ENCODE assay signal across 8 cellular contexts in the genomic region with DNA sequence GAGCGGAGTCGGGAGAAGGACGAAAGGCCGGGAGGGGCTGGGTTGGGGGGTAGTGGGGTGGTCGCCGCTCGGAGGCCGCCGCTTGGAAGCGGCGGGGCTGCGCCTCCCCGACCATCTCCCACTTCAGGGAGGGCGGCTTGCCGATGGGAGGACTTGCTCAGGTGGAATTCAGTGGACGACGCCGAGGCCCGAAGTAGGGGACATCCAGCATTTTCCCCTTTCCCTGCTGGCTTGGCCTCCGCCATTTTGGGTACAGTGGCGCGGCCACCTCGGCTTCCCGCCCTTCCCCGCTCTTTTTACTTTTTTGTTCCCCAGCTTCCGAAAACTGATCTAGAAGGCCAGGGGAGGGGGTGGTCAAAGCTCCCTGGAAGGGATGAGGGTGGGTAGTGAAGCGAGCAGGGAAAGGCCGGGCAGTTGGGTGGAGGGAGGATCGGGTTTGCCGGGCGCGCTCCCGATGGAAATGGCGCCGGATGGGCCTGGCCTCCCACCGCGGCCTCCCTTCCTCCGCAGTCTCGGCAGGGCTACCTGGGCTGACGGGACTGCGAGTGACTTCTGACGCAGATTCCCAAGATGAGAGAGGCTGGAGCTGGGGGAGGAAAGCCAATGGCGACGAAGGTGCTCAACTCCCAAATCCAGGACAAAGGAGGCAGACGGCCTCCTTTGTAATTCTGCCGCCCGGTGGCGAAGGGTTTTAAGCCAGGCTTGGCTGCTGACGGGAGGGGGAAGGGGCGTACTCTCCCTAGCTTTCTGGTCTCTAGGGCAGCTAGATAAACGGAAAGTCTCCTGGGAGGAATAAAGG. TPM values are rescaled to one million over a fixed set of nuclear protein-coding genes. Genes with fewer than 3 reads are reported as not detected.
DNase-seq lines count a peak whose midpoint lies in the region; ATAC-seq and TF ChIP-seq lines count a peak whose summit lies in the region.

A gene (minus strand): TSS at position 670 of the 799 bp plus-strand sequence. CDS start 26,084 bp downstream, outside the sequence.

- peak within 1 kb of the TSS; percentile 99 for H3K4me3 Mint-ChIP-seq in activated naive CD8-positive, alpha-beta T cell treated with anti-CD3 and anti-CD28 coated beads for 36 hours

- in situ Hi-C loops in SK-MEL-5 (cut with HindIII; ENCODE audit: low pct_unique_long_range_greater_than_20kb, low sequenced_read_pairs) = no loop called here

- peaks cover 7% of the 10 kb centered on the region for H3K27me3 Mint-ChIP-seq in activated naive CD8-positive, alpha-beta T cell treated with anti-CD3 and anti-CD28 coated beads for 36 hours

- peaks cover 67% of the 10 kb centered on the region for H3K79me2 ChIP-seq in DOHH2 (ENCODE audit: control insufficient read depth, low read length)

- intact Hi-C loops in Right ventricle myocardium superior (cut with DNase I) = no loop called here
- intact Hi-C loops in ovary (cut with DNase I) = loop anchor here in 2 of 4 donors (10.0 kb wide), 3 partner anchors 118 to 488 kb away; a partner anchor contains a TSS

- peak within 1 kb of the TSS; percentile 100 for H3K27ac Mint-ChIP-seq in activated naive CD8-positive, alpha-beta T cell treated with anti-CD3 and anti-CD28 coated beads for 36 hours

- ATAC-seq in Right ventricle myocardium superior (ENCODE audit: poor library complexity) = peak; percentile 43
- ATAC-seq in thoracic aorta (ENCODE audit: insufficient number of reproducible peaks, low FRiP score, low read depth) = peak; percentile 0

- H3K36me3 ChIP-seq in DOHH2 (ENCODE audit: control insufficient read depth, low read length) = peaks cover 54% of the 10 kb centered on the region
- H3K36me3 ChIP-seq in ovary = no peaks in the 10 kb centered on the region
- H3K36me3 ChIP-seq in thoracic aorta = no peaks in the 10 kb centered on the region

- H3K9me2 ChIP-seq in DOHH2 (replicated peaks; ENCODE audit: control insufficient read depth, low read length) = no peaks in the 10 kb centered on the region

- DNase-seq in H4 (ENCODE audit: low spot score) = peak; percentile 73
- peak; percentile 82 for DNase-seq in M059J (ENCODE audit: low read depth)
- peak; percentile 76 for DNase-seq in SK-MEL-5 (ENCODE audit: low read depth, low spot score)
- peak; percentile 63 for DNase-seq in activated naive CD8-positive, alpha-beta T cell treated with anti-CD3 and anti-CD28 coated beads for 36 hours
- peak; percentile 78 for DNase-seq in Right ventricle myocardium superior
- DNase-seq in ovary = peak; percentile 73 to 80 (median 77)
- peak; percentile 28 for DNase-seq in thoracic aorta (ENCODE audit: low spot score)

- H3K36me3 Mint-ChIP-seq in activated naive CD8-positive, alpha-beta T cell treated with anti-CD3 and anti-CD28 coated beads for 36 hours = peaks cover 51% of the 10 kb centered on the region

- TF ChIP-seq CTCF in DOHH2 (IDR thresholded peaks at IDR 0.05; ENCODE audit: low read depth, low read length, poor library complexity, severe bottlenecking) (peak; percentile 62), ovary (IDR thresholded peaks at IDR 0.05) (peak; percentile 25 to 47 (median 46)), thoracic aorta (IDR thresholded peaks at IDR 0.05) (peak; percentile 31)

- peaks cover 47% of the 10 kb centered on the region for H3K4me1 Mint-ChIP-seq in activated naive CD8-positive, alpha-beta T cell treated with anti-CD3 and anti-CD28 coated beads for 36 hours

- TF ChIP-seq EP300 in ovary (IDR thresholded peaks at IDR 0.05) = no peak

- no peaks in the 10 kb centered on the region for H3K9me3 ChIP-seq in DOHH2 (ENCODE audit: control insufficient read depth, insufficient read depth, low read length)
- no peaks in the 10 kb centered on the region for H3K9me3 ChIP-seq in ovary
- no peaks in the 10 kb centered on the region for H3K9me3 ChIP-seq in thoracic aorta

- TF ChIP-seq POLR2A in ovary (IDR thresholded peaks at IDR 0.05) = peak; percentile 74

- H4K20me1 ChIP-seq in DOHH2 (ENCODE audit: control insufficient read depth, insufficient read depth, low read depth, low read length) = peaks cover 41% of the 10 kb centered on the region

- H3K27me3 ChIP-seq in DOHH2 (ENCODE audit: control insufficient read depth, low read length) (no peaks in the 10 kb centered on the region), ovary (no peaks in the 10 kb centered on the region), thoracic aorta (replicated peaks; ENCODE audit: insufficient read depth) (no peaks in the 10 kb centered on the region)

- H3K9me3 Mint-ChIP-seq in activated naive CD8-positive, alpha-beta T cell treated with anti-CD3 and anti-CD28 coated beads for 36 hours = peaks cover 3% of the 10 kb centered on the region

- peaks cover 71% of the 10 kb centered on the region for H3K4me1 ChIP-seq in DOHH2 (ENCODE audit: control insufficient read depth, low read length)
- H3K4me1 ChIP-seq in ovary (ENCODE audit: insufficient read depth) = peaks cover 13% of the 10 kb centered on the region
- H3K4me1 ChIP-seq in thoracic aorta (ENCODE audit: control insufficient read depth in 1 of 2, low read depth in 2 of 2) = peaks cover 27 to 47% of the 10 kb centered on the region in 2 donors

- H3K4me2 ChIP-seq in DOHH2 (ENCODE audit: low read length) = peak within 1 kb of the TSS; percentile 87

- peaks cover 20% of the 10 kb centered on the region; the same call in 1 of the 2 replicates for H3F3A ChIP-seq in DOHH2 (ENCODE audit: control insufficient read depth, insufficient read depth)

- H3K4me3 ChIP-seq in DOHH2 (ENCODE audit: low read length) (peak within 1 kb of the TSS; percentile 83), ovary (peak within 1 kb of the TSS; percentile 88), thoracic aorta (peak within 1 kb of the TSS; percentile 79)

- WGBS in ovary, 3 donors = 0% methylated on average over 50 to 51 of the region's 51 CpGs

- H3K27ac ChIP-seq in DOHH2 (ENCODE audit: low read depth, low read length) (peak within 1 kb of the TSS; percentile 87), ovary (peak within 1 kb of the TSS; percentile 89 to 94), thoracic aorta (peak within 1 kb of the TSS; percentile 99 to 100)

RNA-seq across cellular contexts. Expression of the gene that starts here (rescaled TPM):
- 2.3 and 3.1 TPM in 2 replicates for total RNA-seq in H4 (2014; rRNA removed; shearing (Covaris generic))
- 3.5 and 9.1 TPM in 2 replicates for total RNA-seq in M059J (2014; rRNA removed; shearing (Covaris generic))
- total RNA-seq in SK-MEL-5 (2014; rRNA removed; shearing (Covaris generic)) = 1.2 and 1.6 TPM in 2 replicates
- polyA plus RNA-seq in SK-MEL-5 (2015; cell fraction: cytosol; rRNA removed) = 0.92 and 1.2 TPM in 2 replicates
- polyA plus RNA-seq in SK-MEL-5 (2015; cell fraction: nucleus; rRNA removed) = 1.3 and 3.9 TPM in 2 replicates
- total RNA-seq in activated naive CD8-positive, alpha-beta T cell treated with anti-CD3 and anti-CD28 coated beads for 36 hours = 1 to 10 TPM in 1 of 2 experiments, under 1 TPM in 1; 0.70 to 1.5 TPM
- total RNA-seq in Right ventricle myocardium superior = 3.4 TPM
- 1 to 10 TPM; 2.5 to 7.5 (median 3.0) TPM for total RNA-seq in ovary
- 1 to 10 TPM; 3.7 to 7.8 TPM for polyA plus RNA-seq in ovary
- 1 to 10 TPM; 8.0 to 9.5 TPM for total RNA-seq in thoracic aorta

Comparison
In these comparisons a context has a peak if more than half of its experiments do, and no peak if none do; other contexts are left out.
1. Peak in every context shown above with its lines: DNase-seq, ATAC-seq, H3K4me3 ChIP-seq and H3K27ac ChIP-seq.
2. DNase-seq: peak in every context shown above with its lines; median percentile 82 in M059J; 78 in Right ventricle myocardium superior; 77 in ovary; 76 in SK-MEL-5; 73 in H4; 63 in activated naive CD8-positive, alpha-beta T cell treated with anti-CD3 and anti-CD28 coated beads for 36 hours; 28 in thoracic aorta.